19 cellular contexts compared by ENCODE assay signal in genomic region chr6:161295784-161296183, GRCh38. TPM values are rescaled to one million over a fixed set of nuclear protein-coding genes. Genes with fewer than 3 reads are reported as not detected.
DNase-seq lines count a peak whose midpoint lies in the region; ATAC-seq, FAIRE-seq and TF ChIP-seq lines count a peak whose summit lies in the region.
"Had no signal": no experiment of that assay in that cellular context is flagged by ENCODE, and none has a peak within 500 bp of the region (broad histone marks: within the 10 kb centered on the region; RNA-seq: fewer than 3 reads in every experiment).

No MANE protein-coding gene starts in this region.

- H3K4me3 ChIP-seq in HEK293 (ENCODE audit: low read depth, low read length) (no peak overlapping the region), endodermal cell (ENCODE audit: low read length) (peak overlapping the region; percentile 53), small intestine (ENCODE audit: low read depth in 1 of 2, low read length in 2 of 2) (no peak overlapping the region)
- H3K4me3 ChIP-seq: A549; BLaER1 treated with 17β-estradiol and CSF1 and Interleukin-3, amounts not matched to agents 10 nM and 100 nM had no signal

- POLR2A ChIA-PET in HEK293 (lab: Yijun Ruan, JAX) = no interaction called here

- FAIRE-seq in small intestine (lab: Jason Lieb, UNC) = peak; percentile 65
- FAIRE-seq: A549, D721Med, GM12891 had no signal

- intact Hi-C loops in left ventricle myocardium superior (cut with micrococcal nuclease) = no loop called here

- no peak overlapping the region for H3K4me3 Mint-ChIP-seq in endodermal cell
- H3K4me3 Mint-ChIP-seq: B cell; CD4-positive, alpha-beta T cell; CD8-positive, alpha-beta T cell had no signal

- 94% methylated on average over 1 of the region's 1 CpG; no CpG with 5 or more reads in 1 of the 2 experiments for WGBS in endodermal cell (ENCODE audit: insufficient coverage in 1 of 2, insufficient read length in 1 of 2), 2 experiments
- 72 to 91% (median 89%) methylated on average over 1 of the region's 1 CpG for WGBS in small intestine, 3 donors

- H3K27ac ChIP-seq in HEK293 (ENCODE audit: extremely low read depth, low read depth, low read length) = no peak overlapping the region
- no peak overlapping the region for H3K27ac ChIP-seq in endodermal cell (ENCODE audit: low read depth, low read length)
- H3K27ac ChIP-seq in small intestine (ENCODE audit: low read depth in 1 of 2, low read length in 1 of 2) = no peak overlapping the region
- H3K27ac ChIP-seq: 22Rv1; A549; BLaER1 treated with 17β-estradiol and CSF1 and Interleukin-3, amounts not matched to agents 10 nM and 100 nM; C4-2B had no signal

- H3K27me3 ChIP-seq in endodermal cell (ENCODE audit: control insufficient read depth, insufficient read depth, low read length, poor library complexity, severe bottlenecking) = no peaks in the 10 kb centered on the region
- no peaks in the 10 kb centered on the region for H3K27me3 ChIP-seq in small intestine (ENCODE audit: control insufficient read depth in 2 of 2, insufficient read depth in 2 of 2, low read length in 2 of 2)
- H3K27me3 ChIP-seq: BLaER1 treated with 17β-estradiol and CSF1 and Interleukin-3, amounts not matched to agents 10 nM and 100 nM had no signal

- H3K4me1 ChIP-seq in HEK293 (ENCODE audit: control insufficient read depth, insufficient read depth, low read length) = no peaks in the 10 kb centered on the region
- H3K4me1 ChIP-seq in endodermal cell (ENCODE audit: control insufficient read depth, insufficient read depth, low read length) = no peaks in the 10 kb centered on the region
- no peaks in the 10 kb centered on the region for H3K4me1 ChIP-seq in small intestine (ENCODE audit: control insufficient read depth in 2 of 2, insufficient read depth in 1 of 2, low read depth in 1 of 2, low read length in 1 of 2)
- H3K4me1 ChIP-seq: A549; BLaER1 treated with 17β-estradiol and CSF1 and Interleukin-3, amounts not matched to agents 10 nM and 100 nM; Caco-2 had no signal

- TF ChIP-seq CTCF in HEK293 (tag by site-specific recombination; IDR thresholded peaks at IDR 0.05) (no peak), endodermal cell (conservative IDR thresholded peaks at IDR 0.05) (no peak)

- DNase-seq in endodermal cell = no peak
- no peak for DNase-seq in small intestine
- DNase-seq in DMS53 treated with DMSO at 0.1 percent for 48 hours (lab: John Stamatoyannopoulos, UW; ENCODE audit: unreplicated experiment) = no peak
- DNase-seq in left ventricle myocardium superior = no peak
- DNase-seq: AML-193; Caco-2; Calu3; CD4-positive, alpha-beta T cell; CD8-positive, alpha-beta T cell; DMS79 treated with DMSO at 0.1 percent for 48 hours; GF-D8 had no signal

- H3K36me3 ChIP-seq in HEK293 (ENCODE audit: control insufficient read depth in 2 of 2, insufficient read depth in 1 of 2, low read length in 2 of 2) (no peaks in the 10 kb centered on the region), endodermal cell (ENCODE audit: control insufficient read depth, insufficient read depth, low read length) (no peaks in the 10 kb centered on the region), small intestine (ENCODE audit: control insufficient read depth in 2 of 2, insufficient read depth in 2 of 2, low read length in 2 of 2) (no peaks in the 10 kb centered on the region)
- H3K36me3 ChIP-seq: BLaER1 treated with 17β-estradiol and CSF1 and Interleukin-3, amounts not matched to agents 10 nM and 100 nM had no signal

- peaks cover 38% of the 10 kb centered on the region for H3K9me3 Mint-ChIP-seq in endodermal cell
- H3K9me3 Mint-ChIP-seq: CD4-positive, alpha-beta T cell; CD8-positive, alpha-beta T cell had no signal

- H3K4me1 Mint-ChIP-seq in endodermal cell = no peaks in the 10 kb centered on the region
- H3K4me1 Mint-ChIP-seq: B cell had no signal

- no peak overlapping the region for H3K9ac ChIP-seq in endodermal cell (ENCODE audit: extremely low read depth, low read length, poor library complexity, severe bottlenecking)
- H3K9ac ChIP-seq: BLaER1 treated with 17β-estradiol and CSF1 and Interleukin-3, amounts not matched to agents 10 nM and 100 nM had no signal

- H3K36me3 Mint-ChIP-seq in endodermal cell (ENCODE audit: low read depth) = peaks cover 3% of the 10 kb centered on the region
- H3K36me3 Mint-ChIP-seq: CD8-positive, alpha-beta T cell had no signal

- peaks cover 9% of the 10 kb centered on the region for H3K27me3 Mint-ChIP-seq in endodermal cell (ENCODE audit: insufficient read depth)
- H3K27me3 Mint-ChIP-seq: CD4-positive, alpha-beta T cell had no signal

- no peak for ATAC-seq in left ventricle myocardium superior
- ATAC-seq: A549; CD8-positive, alpha-beta T cell had no signal

- CTCF ChIA-PET in HEK293 (lab: Yijun Ruan, JAX) = no interaction called here

- no peak overlapping the region for H3K27ac Mint-ChIP-seq in endodermal cell
- H3K27ac Mint-ChIP-seq: B cell; CD4-positive, alpha-beta T cell; CD8-positive, alpha-beta T cell had no signal

- H3K9me3 ChIP-seq in HEK293 (ENCODE audit: control insufficient read depth, insufficient read depth, low read depth, low read length) (no peaks in the 10 kb centered on the region), endodermal cell (ENCODE audit: control insufficient read depth, low read length) (peaks cover 52% of the 10 kb centered on the region), small intestine (ENCODE audit: control insufficient read depth, low read depth) (no peaks in the 10 kb centered on the region)
- H3K9me3 ChIP-seq: A549, Caco-2 had no signal

TF ChIP-seq in HEK293, 187 proteins besides CTCF, POLR2A, EP300 and RAD21:
- TF ChIP-seq SETDB1 (IDR thresholded peaks at IDR 0.05; ENCODE audit: insufficient read length, low read length) (peak; percentile 92), ZNF16 (tag by site-specific recombination; IDR thresholded peaks at IDR 0.05; ENCODE audit: low read depth) (no peak)

RNA-seq across cellular contexts. Expression of gene AGPAT4, which starts 21.9 kb away (rescaled TPM):
- total RNA-seq in endodermal cell = 10 to 100 TPM; 61.0 to 61.1 TPM
- polyA plus RNA-seq in endodermal cell (2013, experiment 1 of 2) = 33.8 TPM
- polyA plus RNA-seq in endodermal cell (2013, experiment 2 of 2) = 30.0 TPM
- 1 to 10 TPM in 1 of 3 donors, not detected in 2; 1.6 TPM for polyA plus RNA-seq in small intestine
- total RNA-seq in left ventricle myocardium superior = 1.7 TPM

Comparison
In these comparisons a context has a peak if more than half of its experiments do, and no peak if none do; other contexts are left out.
1. RNA of gene AGPAT4, which starts 21.9 kb away (total RNA-seq): 61.0 to 61.1 TPM in endodermal cell; 1.7 TPM in left ventricle myocardium superior (single experiment); every median in the first group is over 10 times any median in the second.